ENCODE assay signal across 18 cellular contexts in the genomic region with DNA sequence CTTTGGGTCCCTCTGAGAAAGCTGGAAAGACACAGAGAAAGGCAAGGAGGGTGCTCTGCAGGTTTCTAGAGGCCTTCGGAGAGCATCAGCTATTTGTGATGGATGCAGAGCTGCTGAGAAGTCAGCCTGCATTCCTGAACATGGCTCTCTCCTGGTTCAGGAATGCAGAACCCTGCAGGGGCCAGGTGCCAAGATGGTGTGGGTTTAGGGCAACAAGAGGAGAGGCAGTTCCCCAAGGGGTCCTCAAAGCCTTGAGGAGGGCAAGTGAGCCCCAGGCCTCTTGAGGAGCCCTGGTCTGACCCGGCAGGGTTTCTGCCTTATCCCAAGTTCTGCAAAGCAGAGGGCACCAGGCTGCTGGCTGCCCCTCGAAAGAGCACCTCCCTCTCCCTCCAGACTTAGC.
DNase-seq lines count a peak whose midpoint lies in the region; ATAC-seq, FAIRE-seq and TF ChIP-seq lines count a peak whose summit lies in the region.
"Had no signal": no experiment of that assay in that cellular context is flagged by ENCODE, and none has a peak within 500 bp of the region (broad histone marks: within the 10 kb centered on the region; RNA-seq: fewer than 3 reads in every experiment).

No MANE protein-coding gene starts in this region.

- H2AK5ac ChIP-seq in mesenchymal stem cell (ENCODE audit: low read length, severe bottlenecking): peak overlapping the region; percentile 23

- no peaks in the 10 kb centered on the region for H3K9me3 ChIP-seq in BLaER1 treated with 17β-estradiol and CSF1 and Interleukin-3, amounts not matched to agents 10 nM and 100 nM (replicated peaks in 1 of 11)
- no peaks in the 10 kb centered on the region for H3K9me3 ChIP-seq in mesenchymal stem cell (ENCODE audit: control insufficient read depth, low read length)
- H3K9me3 ChIP-seq in thyroid gland: no peaks in the 10 kb centered on the region
- no peaks in the 10 kb centered on the region for H3K9me3 ChIP-seq in hepatocyte (ENCODE audit: low read depth)
- no peaks in the 10 kb centered on the region for H3K9me3 ChIP-seq in HAP-1

- no peak overlapping the region for H2BK15ac ChIP-seq in mesenchymal stem cell (ENCODE audit: low read depth, poor library complexity, severe bottlenecking)

- no peak overlapping the region for H3K18ac ChIP-seq in mesenchymal stem cell (ENCODE audit: low read depth in 1 of 2, low read length in 2 of 2)

- H3K79me2 ChIP-seq in hepatocyte: no peaks in the 10 kb centered on the region

- H3K4ac ChIP-seq in mesenchymal stem cell (ENCODE audit: low read depth in 1 of 2, low read length in 2 of 2): peak overlapping the region in 1 of 2 experiments; percentile 7

- no peaks in the 10 kb centered on the region for H3K9me2 ChIP-seq in hepatocyte (replicated peaks; ENCODE audit: insufficient read depth)

- intact Hi-C loops in thyroid gland (cut with DNase I): no loop called here

- ATAC-seq in WTC11: peak; percentile 66
- ATAC-seq: HepG2 had no signal

- no peaks in the 10 kb centered on the region; the same call in 1 of the 2 replicates for H3K27me3 Mint-ChIP-seq in WTC11 (ENCODE audit: low read depth)

- 100% methylated on average over 2 of the region's 3 CpGs for WGBS in mesenchymal stem cell
- WGBS in thyroid gland, 2 donors: 32 to 55% methylated on average over 3 of the region's 3 CpGs
- WGBS in hepatocyte (ENCODE audit: low lambda C conversion rate, missing lambda C conversion rate): 79% methylated on average over 3 of the region's 3 CpGs

- no peaks in the 10 kb centered on the region; the same call in 1 of the 2 replicates for H3K9me3 Mint-ChIP-seq in WTC11
- H3K9me3 Mint-ChIP-seq: CD4-positive, alpha-beta T cell had no signal

- H3K27ac Mint-ChIP-seq in WTC11: no peak overlapping the region
- H3K27ac Mint-ChIP-seq: CD4-positive, alpha-beta T cell had no signal

- H3K4me3 Mint-ChIP-seq in WTC11: no peak overlapping the region
- H3K4me3 Mint-ChIP-seq: CD4-positive, alpha-beta T cell had no signal

- H3K14ac ChIP-seq in mesenchymal stem cell (ENCODE audit: low read length in 2 of 2): no peak overlapping the region

- POLR2A ChIA-PET in WTC11 (lab: Charles Lee): interaction anchor here (1.0 kb wide), 1 partner anchor 111 kb away, joined by 3 read pairs; a partner anchor contains a TSS

- H3K23ac ChIP-seq in mesenchymal stem cell (ENCODE audit: low read length in 2 of 2): no peak overlapping the region

- H2BK5ac ChIP-seq in mesenchymal stem cell (ENCODE audit: low read depth, low read length, poor library complexity, severe bottlenecking): no peak overlapping the region

- no peaks in the 10 kb centered on the region for H3K36me3 Mint-ChIP-seq in WTC11

- H3K9ac ChIP-seq in BLaER1 treated with 17β-estradiol and CSF1 and Interleukin-3, amounts not matched to agents 10 nM and 100 nM: no peak overlapping the region
- H3K9ac ChIP-seq in mesenchymal stem cell (ENCODE audit: low read length): no peak overlapping the region
- H3K9ac ChIP-seq: KMS-11 had no signal

- peak overlapping the region in 8 of 11 experiments; percentile 50 to 83 (median 72); a peak in 15 of 22 replicates for H3K4me2 ChIP-seq in BLaER1 treated with 17β-estradiol and CSF1 and Interleukin-3, amounts not matched to agents 10 nM and 100 nM
- no peak overlapping the region for H3K4me2 ChIP-seq in mesenchymal stem cell (ENCODE audit: low read length, poor library complexity, severe bottlenecking)
- no peak overlapping the region for H3K4me2 ChIP-seq in hepatocyte
- H3K4me2 ChIP-seq: KMS-11 had no signal

- no peak overlapping the region for H3K27ac ChIP-seq in BLaER1 treated with 17β-estradiol and CSF1 and Interleukin-3, amounts not matched to agents 10 nM and 100 nM
- no peak overlapping the region for H3K27ac ChIP-seq in mesenchymal stem cell (ENCODE audit: low read length, poor library complexity, severe bottlenecking)
- peak overlapping the region in 1 of 3 donors; percentile 10 for H3K27ac ChIP-seq in thyroid gland
- H3K27ac ChIP-seq in hepatocyte: no peak overlapping the region
- H3K27ac ChIP-seq: KMS-11 had no signal

- H4K91ac ChIP-seq in mesenchymal stem cell (ENCODE audit: low read length): no peak overlapping the region

- in situ Hi-C loops in HAP-1 (cut with MboI; ENCODE audit: low sequenced_read_pairs): no loop called here

- DNase-seq in WTC11 (ENCODE audit: low spot score) (no peak), mesenchymal stem cell (no peak), thyroid gland (peak; percentile 72 to 80), hepatocyte (ENCODE audit: low spot score) (no peak), HAP-1 (ENCODE audit: low spot score in 2 of 2) (no peak), D721Med (ENCODE audit: insufficient read length, low spot score) (no peak)
- DNase-seq: 8988T; AML-193; C1 segment of cervical spinal cord; Calu3; CD4-positive, alpha-beta T cell; DMS79; GDM1 had no signal

- H4K8ac ChIP-seq in mesenchymal stem cell (ENCODE audit: low read length): no peak overlapping the region

- H3K36me3 ChIP-seq in BLaER1 treated with 17β-estradiol and CSF1 and Interleukin-3, amounts not matched to agents 10 nM and 100 nM: no peaks in the 10 kb centered on the region
- no peaks in the 10 kb centered on the region for H3K36me3 ChIP-seq in mesenchymal stem cell (ENCODE audit: control insufficient read depth in 1 of 2, insufficient read depth in 2 of 2, low read depth in 1 of 2, low read length in 2 of 2)
- H3K36me3 ChIP-seq in thyroid gland: no peaks in the 10 kb centered on the region
- no peaks in the 10 kb centered on the region for H3K36me3 ChIP-seq in hepatocyte (replicated peaks; ENCODE audit: insufficient read depth, low read depth)
- no peaks in the 10 kb centered on the region for H3K36me3 ChIP-seq in HAP-1 (replicated peaks)

- H4K20me1 ChIP-seq in BLaER1 treated with 17β-estradiol and CSF1 and Interleukin-3, amounts not matched to agents 10 nM and 100 nM: peaks cover 0 to 6% (median 0%) of the 10 kb centered on the region in 11 experiments; a peak in 1 of 22 replicates
- H4K20me1 ChIP-seq in hepatocyte (ENCODE audit: insufficient read depth, poor library complexity, severe bottlenecking): no peaks in the 10 kb centered on the region

- no peak overlapping the region for H2BK120ac ChIP-seq in mesenchymal stem cell (ENCODE audit: low read depth, low read length)

- FAIRE-seq in D721Med (lab: Jason Lieb, UNC): no peak
- FAIRE-seq: GM12892, H54, HepG2 had no signal

- no peak for TF ChIP-seq POLR2A in thyroid gland (IDR thresholded peaks at IDR 0.05)

- peaks cover 27 to 79% (median 65%) of the 10 kb centered on the region in 10 experiments for H3K4me1 ChIP-seq in BLaER1 treated with 17β-estradiol and CSF1 and Interleukin-3, amounts not matched to agents 10 nM and 100 nM
- H3K4me1 ChIP-seq in mesenchymal stem cell (ENCODE audit: control insufficient read depth, insufficient read depth, low read depth, low read length): peaks cover 20% of the 10 kb centered on the region
- H3K4me1 ChIP-seq in thyroid gland: peaks cover 5 to 10% of the 10 kb centered on the region in 2 donors
- peaks cover 11% of the 10 kb centered on the region for H3K4me1 ChIP-seq in hepatocyte (ENCODE audit: insufficient read depth)
- H3K4me1 ChIP-seq in HAP-1: peaks cover 24% of the 10 kb centered on the region

- no peak overlapping the region for H2AFZ ChIP-seq in mesenchymal stem cell (ENCODE audit: low read depth, low read length)
- no peak overlapping the region for H2AFZ ChIP-seq in hepatocyte

- TF ChIP-seq CTCF in WTC11 (IDR thresholded peaks at IDR 0.05) (no peak), thyroid gland (IDR thresholded peaks at IDR 0.05) (no peak), hepatocyte (IDR thresholded peaks at IDR 0.05; ENCODE audit: poor library complexity) (no peak), D721Med (IDR thresholded peaks at IDR 0.05; ENCODE audit: insufficient read depth, missing control alignments) (no peak)

- CTCF ChIA-PET in WTC11 (lab: Charles Lee): interaction anchor here (1.1 kb wide), 2 partner anchors 85 to 94 kb away, joined by 3 read pairs; no protein-coding TSS in a partner anchor

- peaks cover 41% of the 10 kb centered on the region for H3K4me1 Mint-ChIP-seq in WTC11

- peaks cover 0 to 20% (median 0%) of the 10 kb centered on the region in 11 experiments; a peak in 4 of 22 replicates for H3K27me3 ChIP-seq in BLaER1 treated with 17β-estradiol and CSF1 and Interleukin-3, amounts not matched to agents 10 nM and 100 nM
- H3K27me3 ChIP-seq in mesenchymal stem cell (ENCODE audit: control insufficient read depth in 1 of 2, insufficient read depth in 1 of 2, low read length in 2 of 2) (no peaks in the 10 kb centered on the region), thyroid gland (no peaks in the 10 kb centered on the region), hepatocyte (no peaks in the 10 kb centered on the region), HAP-1 (ENCODE audit: low read depth) (peaks cover 5% of the 10 kb centered on the region; the same call in 1 of the 2 replicates)

- no peaks in the 10 kb centered on the region for H3K79me1 ChIP-seq in mesenchymal stem cell (replicated peaks; ENCODE audit: low read length, poor library complexity, severe bottlenecking)

- H3K4me3 ChIP-seq in BLaER1 treated with 17β-estradiol and CSF1 and Interleukin-3, amounts not matched to agents 10 nM and 100 nM: no peak overlapping the region
- H3K4me3 ChIP-seq in mesenchymal stem cell (ENCODE audit: insufficient read depth in 1 of 2, low read depth in 1 of 2, low read length in 2 of 2): no peak overlapping the region
- no peak overlapping the region for H3K4me3 ChIP-seq in thyroid gland (replicated peaks in 1 of 3)
- no peak overlapping the region for H3K4me3 ChIP-seq in hepatocyte
- no peak overlapping the region for H3K4me3 ChIP-seq in HAP-1

- H2BK12ac ChIP-seq in mesenchymal stem cell (ENCODE audit: low read length in 2 of 2): no peak overlapping the region

TF ChIP-seq in WTC11, 78 proteins besides CTCF, POLR2A, EP300 and RAD21 (continues in another document):
- TF ChIP-seq ZNF423 (CRISPR knock-in tag; IDR thresholded peaks at IDR 0.05) (peak; percentile 51; the same call in 1 of the 2 replicates), TEAD4 (CRISPR knock-in tag; IDR thresholded peaks at IDR 0.05) (0 out of 2 replicates have a peak, but pooled peaks have one; percentile 31)
- TF ChIP-seq, protein P1, sequence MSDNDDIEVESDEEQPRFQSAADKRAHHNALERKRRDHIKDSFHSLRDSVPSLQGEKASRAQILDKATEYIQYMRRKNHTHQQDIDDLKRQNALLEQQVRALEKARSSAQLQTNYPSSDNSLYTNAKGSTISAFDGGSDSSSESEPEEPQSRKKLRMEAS (CRISPR knock-in tag; IDR thresholded peaks at IDR 0.05): no peak

Comparison
In these comparisons a context has a peak if more than half of its experiments do, and no peak if none do; other contexts are left out.
1. H3K4me2 ChIP-seq: peak in BLaER1 treated with 17β-estradiol and CSF1 and Interleukin-3, amounts not matched to agents 10 nM and 100 nM (8 of 11); none in mesenchymal stem cell (single experiment) and hepatocyte (single experiment).
2. DNase-seq: peak in thyroid gland (2 of 2); none in WTC11 (single experiment), mesenchymal stem cell (single experiment), hepatocyte (single experiment), HAP-1 (0 of 2) and D721Med (single experiment).